ENCODE assay signal across 10 cellular contexts in the genomic region with DNA sequence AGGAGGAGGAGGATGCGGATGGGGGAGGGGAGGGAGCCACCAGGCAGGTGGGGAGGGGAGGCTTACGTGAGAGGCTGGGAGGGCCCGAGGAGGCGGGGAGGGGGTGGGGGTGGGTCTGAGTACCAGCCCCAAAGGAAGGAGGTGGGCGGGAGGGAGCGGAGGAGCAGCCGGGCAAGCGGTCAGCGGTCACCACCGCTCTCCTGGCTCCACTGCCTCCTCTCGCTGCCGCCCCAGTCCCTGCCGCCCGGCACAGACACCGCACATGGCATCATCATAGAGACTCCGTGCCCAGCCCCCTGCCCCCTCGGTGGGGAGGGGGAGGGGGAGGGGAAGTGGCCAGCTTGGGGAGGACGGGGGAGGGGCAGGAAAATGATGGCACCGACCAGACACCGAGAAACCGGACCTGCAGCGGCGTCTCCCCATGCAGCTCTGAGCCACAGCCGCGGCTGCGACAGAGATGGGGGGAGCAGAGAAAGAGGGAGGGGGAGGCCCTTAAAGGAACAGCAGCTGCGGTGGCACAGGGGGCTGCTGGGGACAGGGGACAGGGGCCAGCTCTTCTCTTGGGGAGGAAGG. TPM values are rescaled to one million over a fixed set of nuclear protein-coding genes. Genes with fewer than 3 reads are reported as not detected.
DNase-seq lines count a peak whose midpoint lies in the region; ATAC-seq and TF ChIP-seq lines count a peak whose summit lies in the region.
"Had no signal": no experiment of that assay in that cellular context is flagged by ENCODE, and none has a peak within 500 bp of the region (broad histone marks: within the 10 kb centered on the region; RNA-seq: fewer than 3 reads in every experiment).

A gene with protein sequence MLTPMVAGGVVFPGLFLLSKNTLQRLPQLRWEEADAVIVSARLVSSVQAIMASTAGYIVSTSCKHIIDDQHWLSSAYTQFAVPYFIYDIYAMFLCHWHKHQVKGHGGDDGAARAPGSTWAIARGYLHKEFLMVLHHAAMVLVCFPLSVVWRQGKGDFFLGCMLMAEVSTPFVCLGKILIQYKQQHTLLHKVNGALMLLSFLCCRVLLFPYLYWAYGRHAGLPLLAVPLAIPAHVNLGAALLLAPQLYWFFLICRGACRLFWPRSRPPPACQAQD (minus strand): TSS at position 431 of the 573 bp plus-strand sequence. CDS start 744 bp downstream, outside the sequence.

- 0 to 2% methylated on average over 7 to 18 of the region's 27 CpGs for WGBS in esophagus squamous epithelium, 2 donors

- intact Hi-C loops in CD8-positive, alpha-beta T cell (cut with DNase I, micrococcal nuclease) = no loop called here
- intact Hi-C loops in esophagus squamous epithelium (cut with DNase I) = no loop called here

- H3K4me1 Mint-ChIP-seq in CD8-positive, alpha-beta T cell (ENCODE audit: low read depth) = peaks cover 12% of the 10 kb centered on the region
- peaks cover 17% of the 10 kb centered on the region for H3K4me1 Mint-ChIP-seq in central memory CD8-positive, alpha-beta T cell
- peaks cover 4 to 12% of the 10 kb centered on the region in 2 donors for H3K4me1 Mint-ChIP-seq in natural killer cell treated with Interleukin-12 subunit alpha and Interleukin-12 subunit beta and Interleukin-15 and Interleukin-18, amount 100 ng/mL, for 72 hours (ENCODE audit: low read depth in 2 of 2)

- peak within 1 kb of the TSS; percentile 23 for H3K4me3 ChIP-seq in CD8-positive, alpha-beta T cell (ENCODE audit: low read depth, low read length)
- peak within 1 kb of the TSS in 1 of 4 donors; percentile 37 for H3K4me3 ChIP-seq in esophagus squamous epithelium
- H3K4me3 ChIP-seq: HAP-1 had no signal

- ATAC-seq in CD8-positive, alpha-beta T cell = peak; percentile 47
- ATAC-seq in central memory CD8-positive, alpha-beta T cell (replicated peaks; ENCODE audit: extremely low read depth, poor library complexity, severe bottlenecking) = no peak
- no peak for ATAC-seq in natural killer cell treated with Interleukin-12 subunit alpha and Interleukin-12 subunit beta and Interleukin-15 and Interleukin-18, amount 100 ng/mL, for 72 hours

- CTCF ChIA-PET in CD8-positive, alpha-beta T cell (lab: Charles Lee) = interaction anchor here (0.9 to 4.4 kb wide), 16 partner anchors 8 to 357 kb away, joined by 3 to 21 read pairs (median 4); partner anchors contain the start of gene C16orf92

- H3K27ac ChIP-seq in CD8-positive, alpha-beta T cell (ENCODE audit: low read depth, low read length) = no peak within 1 kb of the TSS
- H3K27ac ChIP-seq in esophagus squamous epithelium = no peak within 1 kb of the TSS

- H3K9me3 Mint-ChIP-seq in CD8-positive, alpha-beta T cell = no peaks in the 10 kb centered on the region
- no peaks in the 10 kb centered on the region for H3K9me3 Mint-ChIP-seq in central memory CD8-positive, alpha-beta T cell
- H3K9me3 Mint-ChIP-seq in natural killer cell treated with Interleukin-12 subunit alpha and Interleukin-12 subunit beta and Interleukin-15 and Interleukin-18, amount 100 ng/mL, for 72 hours = no peaks in the 10 kb centered on the region

- no peak within 1 kb of the TSS for H3K27ac Mint-ChIP-seq in CD8-positive, alpha-beta T cell
- no peak within 1 kb of the TSS for H3K27ac Mint-ChIP-seq in central memory CD8-positive, alpha-beta T cell (ENCODE audit: low read depth)
- no peak within 1 kb of the TSS for H3K27ac Mint-ChIP-seq in natural killer cell treated with Interleukin-12 subunit alpha and Interleukin-12 subunit beta and Interleukin-15 and Interleukin-18, amount 100 ng/mL, for 72 hours

- POLR2A ChIA-PET in CD8-positive, alpha-beta T cell (lab: Charles Lee) = no interaction called here

- DNase-seq in CD8-positive, alpha-beta T cell = no peak
- DNase-seq in NCI-H146 (lab: John Stamatoyannopoulos, UW) (peak; percentile 73), NCI-H2196 (lab: John Stamatoyannopoulos, UW; ENCODE audit: unreplicated experiment) (no peak), SKM-1 treated with dmso at 0.1 percent for 144 hours (lab: John Stamatoyannopoulos, UW; ENCODE audit: unreplicated experiment) (no peak), esophagus squamous epithelium (lab: John Stamatoyannopoulos, UW) (no peak)
- DNase-seq in central memory CD8-positive, alpha-beta T cell (ENCODE audit: low spot score in 2 of 2) = no peak
- peak; percentile 49 for DNase-seq in natural killer cell treated with Interleukin-12 subunit alpha and Interleukin-12 subunit beta and Interleukin-15 and Interleukin-18, amount 100 ng/mL, for 72 hours (ENCODE audit: low spot score)
- DNase-seq in stimulated activated CD4-positive, alpha-beta T cell treated with anti-CD3 and anti-CD28 coated beads, Interleukin-2, amount 100 ng/mL, for 24 hours = no peak
- DNase-seq: T-helper 9 cell had no signal

- peaks cover 11% of the 10 kb centered on the region for H3K4me1 ChIP-seq in CD8-positive, alpha-beta T cell (ENCODE audit: insufficient read depth, low read length)
- H3K4me1 ChIP-seq in esophagus squamous epithelium = peaks cover 6 to 14% (median 11%) of the 10 kb centered on the region in 3 donors
- H3K4me1 ChIP-seq: HAP-1 had no signal

- H3K27me3 ChIP-seq in CD8-positive, alpha-beta T cell (ENCODE audit: insufficient read depth, low read length) = peaks cover 15% of the 10 kb centered on the region
- peaks cover 0 to 99% (median 17%) of the 10 kb centered on the region in 4 donors for H3K27me3 ChIP-seq in esophagus squamous epithelium

- H3K9me3 ChIP-seq in CD8-positive, alpha-beta T cell (ENCODE audit: low read length) = no peaks in the 10 kb centered on the region
- no peaks in the 10 kb centered on the region for H3K9me3 ChIP-seq in esophagus squamous epithelium
- H3K9me3 ChIP-seq: HAP-1 had no signal

- TF ChIP-seq CTCF in CD8-positive, alpha-beta T cell (IDR thresholded peaks at IDR 0.05) = no peak
- TF ChIP-seq CTCF in esophagus squamous epithelium (IDR thresholded peaks at IDR 0.05) = no peak

- no peaks in the 10 kb centered on the region for H3K36me3 ChIP-seq in CD8-positive, alpha-beta T cell (ENCODE audit: insufficient read depth, low read length)
- H3K36me3 ChIP-seq in esophagus squamous epithelium = no peaks in the 10 kb centered on the region
- H3K36me3 ChIP-seq: HAP-1 had no signal

- peaks cover 57% of the 10 kb centered on the region for H3K27me3 Mint-ChIP-seq in CD8-positive, alpha-beta T cell (ENCODE audit: low read depth)
- H3K27me3 Mint-ChIP-seq in central memory CD8-positive, alpha-beta T cell = peaks cover 82% of the 10 kb centered on the region
- H3K27me3 Mint-ChIP-seq in natural killer cell treated with Interleukin-12 subunit alpha and Interleukin-12 subunit beta and Interleukin-15 and Interleukin-18, amount 100 ng/mL, for 72 hours = peaks cover 37 to 45% of the 10 kb centered on the region in 2 donors

- TF ChIP-seq POLR2A in esophagus squamous epithelium (IDR thresholded peaks at IDR 0.05) = no peak

- H3K4me3 Mint-ChIP-seq in CD8-positive, alpha-beta T cell = peak within 1 kb of the TSS; percentile 45
- peak within 1 kb of the TSS; percentile 56 for H3K4me3 Mint-ChIP-seq in central memory CD8-positive, alpha-beta T cell
- peak within 1 kb of the TSS; percentile 43 for H3K4me3 Mint-ChIP-seq in natural killer cell treated with Interleukin-12 subunit alpha and Interleukin-12 subunit beta and Interleukin-15 and Interleukin-18, amount 100 ng/mL, for 72 hours

- H3K36me3 Mint-ChIP-seq in CD8-positive, alpha-beta T cell = no peaks in the 10 kb centered on the region
- peaks cover 2% of the 10 kb centered on the region for H3K36me3 Mint-ChIP-seq in central memory CD8-positive, alpha-beta T cell (ENCODE audit: insufficient read depth)
- no peaks in the 10 kb centered on the region for H3K36me3 Mint-ChIP-seq in natural killer cell treated with Interleukin-12 subunit alpha and Interleukin-12 subunit beta and Interleukin-15 and Interleukin-18, amount 100 ng/mL, for 72 hours

RNA-seq across cellular contexts. Expression of the gene that starts here (rescaled TPM):
- under 1 TPM in 1 of 2 experiments, not detected in 1; 0.19 TPM for total RNA-seq in CD8-positive, alpha-beta T cell
- 1 to 10 TPM; 1.4 to 5.3 TPM for total RNA-seq in natural killer cell treated with Interleukin-12 subunit alpha and Interleukin-12 subunit beta and Interleukin-15 and Interleukin-18, amount 100 ng/mL, for 72 hours
- not detected for total RNA-seq in esophagus squamous epithelium

Comparison
In these comparisons a context has a peak if more than half of its experiments do, and no peak if none do; other contexts are left out.
1. Peak in ATAC-seq and H3K4me3 ChIP-seq in CD8-positive, alpha-beta T cell; RNA of the gene not detected or under 1 TPM.
2. DNase-seq: peak in NCI-H146 (single experiment) and natural killer cell treated with Interleukin-12 subunit alpha and Interleukin-12 subunit beta and Interleukin-15 and Interleukin-18, amount 100 ng/mL, for 72 hours (single experiment); none in CD8-positive, alpha-beta T cell (0 of 7), central memory CD8-positive, alpha-beta T cell (0 of 2), NCI-H2196 (single experiment), SKM-1 treated with dmso at 0.1 percent for 144 hours (single experiment), stimulated activated CD4-positive, alpha-beta T cell treated with anti-CD3 and anti-CD28 coated beads, Interleukin-2, amount 100 ng/mL, for 24 hours (0 of 2) and esophagus squamous epithelium (single experiment).
3. Peak in every context shown above with its lines, with median percentiles within 50 percentile points of each other: H3K4me3 Mint-ChIP-seq.